In the genomic region with DNA sequence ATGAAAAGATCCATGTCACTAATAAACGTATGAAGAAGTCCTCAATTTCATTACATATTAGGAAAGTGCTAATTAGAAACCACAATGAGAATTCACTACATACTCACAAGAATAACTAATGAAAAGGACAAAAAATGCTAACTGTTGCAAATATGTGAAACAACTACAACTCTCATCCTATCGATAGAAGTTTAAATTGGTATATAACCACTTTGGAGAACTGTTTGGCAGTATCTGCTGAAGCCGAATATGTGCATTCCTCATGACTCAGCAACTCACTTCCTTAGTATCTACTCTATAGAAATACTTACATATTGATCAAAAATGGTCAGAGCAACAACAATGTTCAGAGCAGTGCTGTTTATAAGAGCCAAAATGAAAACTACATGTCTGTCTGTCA, we compare ENCODE assay signal across 23 cellular contexts.
DNase-seq lines count a peak whose midpoint lies in the region; ATAC-seq, FAIRE-seq and TF ChIP-seq lines count a peak whose summit lies in the region.
"Had no signal": no experiment of that assay in that cellular context is flagged by ENCODE, and none has a peak within 500 bp of the region (broad histone marks: within the 10 kb centered on the region; RNA-seq: fewer than 3 reads in every experiment).

No MANE protein-coding gene starts in this region.

- H2BK20ac ChIP-seq in H1 (ENCODE audit: low read length): no peak overlapping the region

- no peak overlapping the region for H3K23ac ChIP-seq in H1 (ENCODE audit: insufficient read length)

- H2BK120ac ChIP-seq in H1 (replicated peaks; ENCODE audit: low read depth, low read length): no peak overlapping the region

- TF ChIP-seq POLR2A in HepG2 (IDR thresholded peaks at IDR 0.05; ENCODE audit: insufficient read depth in 1 of 2, low read depth in 2 of 2, low read length in 2 of 2): no peak
- no peak for TF ChIP-seq POLR2A in right lobe of liver (IDR thresholded peaks at IDR 0.05)
- no peak for TF ChIP-seq POLR2A in H1 (IDR thresholded peaks at IDR 0.05; ENCODE audit: control extremely low read depth in 1 of 2, low read depth in 2 of 2, low read length in 2 of 2)

- H4K20me1 ChIP-seq in HepG2 (ENCODE audit: insufficient read depth, low read length) (no peaks in the 10 kb centered on the region), GM23338 (replicated peaks; ENCODE audit: insufficient read depth) (no peaks in the 10 kb centered on the region), PC-3 (ENCODE audit: low read length) (no peaks in the 10 kb centered on the region), H1 (replicated peaks in 1 of 2; ENCODE audit: control insufficient read depth in 1 of 2, insufficient read depth in 2 of 2, low read length in 2 of 2) (no peaks in the 10 kb centered on the region)
- H4K20me1 ChIP-seq: BLaER1 treated with 17β-estradiol and CSF1 and Interleukin-3, amounts not matched to agents 10 nM and 100 nM had no signal

- H4K91ac ChIP-seq in H1 (replicated peaks; ENCODE audit: insufficient read length, low read length): no peak overlapping the region

- TF ChIP-seq RAD21 in HepG2 (CRISPR knock-in tag; IDR thresholded peaks at IDR 0.05): no peak
- TF ChIP-seq RAD21 in H1 (IDR thresholded peaks at IDR 0.05 in 1 of 2, conservative IDR thresholded peaks at IDR 0.05 in 1 of 2; ENCODE audit: low read depth in 2 of 2, low read length in 2 of 2): no peak

- no peak for ATAC-seq in HepG2
- ATAC-seq in right lobe of liver: no peak
- no peak for ATAC-seq in GM23338
- ATAC-seq in PC-3: no peak; the same call in 1 of the 2 replicates
- ATAC-seq in GM18868 (IDR thresholded peaks at IDR 0.05; ENCODE audit: unreplicated experiment): no peak
- ATAC-seq: CD8-positive, alpha-beta T cell had no signal

- BruUV-seq in HepG2 (replicated peaks; lab: Mats Ljungman, UMichigan) (no TSS peak), PC-3 (replicated peaks; lab: Mats Ljungman, UMichigan) (no TSS peak)

- H3K4me1 ChIP-seq in HepG2 (ENCODE audit: insufficient read depth, low read length): no peaks in the 10 kb centered on the region
- H3K4me1 ChIP-seq in right lobe of liver: no peaks in the 10 kb centered on the region
- H3K4me1 ChIP-seq in GM23338 (ENCODE audit: insufficient read depth): peaks cover 32% of the 10 kb centered on the region
- H3K4me1 ChIP-seq in PC-3 (ENCODE audit: insufficient read depth, low read length): peaks cover 6% of the 10 kb centered on the region; the same call in 1 of the 2 replicates
- H3K4me1 ChIP-seq in H1 (replicated peaks in 1 of 4; ENCODE audit: control insufficient read depth in 3 of 4, insufficient read depth in 4 of 4, low read length in 3 of 4): peaks cover 0 to 12% (median 5%) of the 10 kb centered on the region in 4 experiments; a peak in 3 of 7 replicates
- H3K4me1 ChIP-seq: BLaER1 treated with 17β-estradiol and CSF1 and Interleukin-3, amounts not matched to agents 10 nM and 100 nM; Caco-2 had no signal

- H3K4ac ChIP-seq in H1 (replicated peaks; ENCODE audit: insufficient read length, low read depth, low read length): no peak overlapping the region

- peak overlapping the region; percentile 86 for H3K27ac Mint-ChIP-seq in GM23338
- H3K27ac Mint-ChIP-seq: B cell; CD4-positive, alpha-beta T cell; CD8-positive, alpha-beta T cell had no signal

- H3K4me3 Mint-ChIP-seq in GM23338: no peak overlapping the region
- H3K4me3 Mint-ChIP-seq: B cell; CD4-positive, alpha-beta T cell; CD8-positive, alpha-beta T cell had no signal

- CTCF ChIA-PET in HepG2 (lab: Yijun Ruan, JAX; ENCODE audit: low intra/inter-chr PET ratio, low total read pairs) (no interaction called here), PC-3 (lab: Charles Lee) (no interaction called here), H1 (lab: Charles Lee; ENCODE audit: partially characterized antibody) (no interaction called here)

- no peaks in the 10 kb centered on the region for H3K9me3 ChIP-seq in HepG2 (ENCODE audit: low read length)
- no peaks in the 10 kb centered on the region for H3K9me3 ChIP-seq in right lobe of liver
- no peaks in the 10 kb centered on the region for H3K9me3 ChIP-seq in PC-3 (ENCODE audit: low read length)
- H3K9me3 ChIP-seq in H1 (ENCODE audit: insufficient read depth in 2 of 2, low read depth in 1 of 2, low read length in 1 of 2): no peaks in the 10 kb centered on the region
- H3K9me3 ChIP-seq: BLaER1 treated with 17β-estradiol and CSF1 and Interleukin-3, amounts not matched to agents 10 nM and 100 nM; Caco-2 had no signal

- H2BK12ac ChIP-seq in H1 (ENCODE audit: low read depth, low read length): no peak overlapping the region

- no peak overlapping the region for H3K18ac ChIP-seq in H1 (ENCODE audit: extremely low read depth, low read length)

- FAIRE-seq in HepG2 (lab: Jason Lieb, UNC) (no peak), H1 (lab: Jason Lieb, UNC) (no peak)
- FAIRE-seq: A204.1, G401.6, GM12891, GM19239 had no signal

- peaks cover 2% of the 10 kb centered on the region for H3K27me3 Mint-ChIP-seq in GM23338 (ENCODE audit: insufficient read depth, low read depth, poor library complexity)
- H3K27me3 Mint-ChIP-seq: B cell; CD4-positive, alpha-beta T cell had no signal

- no peak overlapping the region for H4K8ac ChIP-seq in H1 (ENCODE audit: extremely low read depth, insufficient read depth, low read length)

- no peak overlapping the region for H2BK15ac ChIP-seq in H1 (ENCODE audit: low read length)

- no peak overlapping the region for H2BK5ac ChIP-seq in H1 (ENCODE audit: low read depth, low read length)

- H3K9ac ChIP-seq in HepG2 (ENCODE audit: insufficient read depth, low read depth, low read length) (no peak overlapping the region), PC-3 (ENCODE audit: low read length) (no peak overlapping the region), H1 (replicated peaks in 1 of 4; ENCODE audit: extremely low read depth in 1 of 4, low read depth in 3 of 4, low read length in 3 of 4) (no peak overlapping the region)
- H3K9ac ChIP-seq: BLaER1 treated with 17β-estradiol and CSF1 and Interleukin-3, amounts not matched to agents 10 nM and 100 nM had no signal

- no peak overlapping the region for H2AK5ac ChIP-seq in H1 (ENCODE audit: low read depth, low read length)

- no peaks in the 10 kb centered on the region; the same call in 1 of the 2 replicates for H3K23me2 ChIP-seq in H1 (ENCODE audit: low read depth, low read length)

- intact Hi-C loops in HepG2 (cut with micrococcal nuclease; ENCODE audit: unreplicated experiment) (no loop called here), right lobe of liver (cut with DNase I) (no loop called here), PC-3 (cut with micrococcal nuclease) (no loop called here)

- H3K9me2 ChIP-seq in GM23338 (ENCODE audit: insufficient read depth) (no peaks in the 10 kb centered on the region), PC-3 (replicated peaks; ENCODE audit: low read length) (no peaks in the 10 kb centered on the region)

- DNase-seq in HepG2 (ENCODE audit: low spot score): no peak
- DNase-seq in right lobe of liver: no peak
- peak; percentile 4 for DNase-seq in GM23338 (ENCODE audit: low spot score)
- DNase-seq in PC-3: peak; percentile 8
- no peak for DNase-seq in H1 (ENCODE audit: low read depth in 1 of 2, low spot score in 2 of 2)
- no peak for DNase-seq in activated CD4-positive, alpha-beta T cell treated with anti-CD3 and anti-CD28 coated beads, Interleukin-2, amount 50 U/mL, for 48 hours
- no peak for DNase-seq in T-helper 1 cell
- DNase-seq: 8988T; AML-193; Caco-2; Calu3; CD4-positive, alpha-beta T cell; CD8-positive, alpha-beta T cell; DMS79 treated with DMSO at 0.1 percent for 48 hours; GF-D8 had no signal

- TF ChIP-seq EP300 in HepG2 (IDR thresholded peaks at IDR 0.05; ENCODE audit: low read depth in 2 of 2, low read length in 2 of 2) (no peak), HepG2 (CRISPR knock-in tag; IDR thresholded peaks at IDR 0.05; ENCODE audit: borderline replicate concordance) (no peak), H1 (IDR thresholded peaks at IDR 0.05; ENCODE audit: borderline replicate concordance in 1 of 2, low read depth in 2 of 2, low read length in 2 of 2) (no peak)

- H3K4me2 ChIP-seq in HepG2 (ENCODE audit: low read depth, low read length) (no peak overlapping the region), GM23338 (no peak overlapping the region), PC-3 (ENCODE audit: low read length) (no peak overlapping the region), H1 (ENCODE audit: insufficient read depth in 1 of 2, low read depth in 2 of 2, low read length in 2 of 2) (no peak overlapping the region)
- H3K4me2 ChIP-seq: BLaER1 treated with 17β-estradiol and CSF1 and Interleukin-3, amounts not matched to agents 10 nM and 100 nM had no signal

- H3K4me3 ChIP-seq in HepG2 (replicated peaks in 1 of 3; ENCODE audit: insufficient read depth in 1 of 3, low read depth in 2 of 3, low read length in 3 of 3) (no peak overlapping the region), right lobe of liver (no peak overlapping the region), GM23338 (no peak overlapping the region), PC-3 (ENCODE audit: low read length) (no peak overlapping the region), H1 (ENCODE audit: extremely low read depth in 1 of 4, insufficient read depth in 2 of 4, low read depth in 3 of 4, low read length in 4 of 4) (no peak overlapping the region)
- H3K4me3 ChIP-seq: BLaER1 treated with 17β-estradiol and CSF1 and Interleukin-3, amounts not matched to agents 10 nM and 100 nM had no signal

- 0% methylated on average over 3 of the region's 3 CpGs for WGBS in HepG2 (ENCODE audit: low lambda C conversion rate)
- WGBS in right lobe of liver (ENCODE audit: insufficient coverage, low coverage, low lambda C conversion rate, missing lambda C conversion rate): 53% methylated on average over 3 of the region's 3 CpGs
- 74% methylated on average over 3 of the region's 3 CpGs; no CpG with 5 or more reads in 1 of the 2 experiments for WGBS in H1 (ENCODE audit: extremely low coverage in 1 of 2, insufficient coverage in 1 of 2, insufficient read length in 1 of 2, insufficient replicate concordance in 2 of 2, low coverage in 1 of 2, low lambda C conversion rate in 2 of 2, missing lambda C conversion rate in 1 of 2), 2 experiments

- no peak overlapping the region for H2AFZ ChIP-seq in HepG2 (ENCODE audit: low read length)
- H2AFZ ChIP-seq in GM23338: no peak overlapping the region
- no peak overlapping the region for H2AFZ ChIP-seq in PC-3 (ENCODE audit: low read length)
- no peak overlapping the region for H2AFZ ChIP-seq in H1 (ENCODE audit: low read length)

- H3K56ac ChIP-seq in H1 (replicated peaks; ENCODE audit: insufficient read length, low read depth, low read length): no peak overlapping the region

- no peak overlapping the region for H4K5ac ChIP-seq in H1 (ENCODE audit: insufficient read length, low read depth, low read length)

- H3K9me3 Mint-ChIP-seq in GM23338: no peaks in the 10 kb centered on the region
- H3K9me3 Mint-ChIP-seq: CD4-positive, alpha-beta T cell; CD8-positive, alpha-beta T cell had no signal

- H3F3A ChIP-seq in GM23338 (replicated peaks; ENCODE audit: low read depth): no peaks in the 10 kb centered on the region
- H3F3A ChIP-seq in PC-3 (ENCODE audit: low read length, unreplicated experiment): no peaks in the 10 kb centered on the region

- H3K36me3 ChIP-seq in HepG2 (replicated peaks in 1 of 2; ENCODE audit: control insufficient read depth in 1 of 2, insufficient read depth in 2 of 2, low read length in 2 of 2) (no peaks in the 10 kb centered on the region), right lobe of liver (no peaks in the 10 kb centered on the region), GM23338 (ENCODE audit: insufficient read depth) (no peaks in the 10 kb centered on the region), PC-3 (ENCODE audit: low read depth, low read length) (no peaks in the 10 kb centered on the region), H1 (ENCODE audit: control insufficient read depth in 2 of 4, insufficient read depth in 4 of 4, low read length in 3 of 4) (no peaks in the 10 kb centered on the region; a peak in 1 of 8 replicates)
- H3K36me3 ChIP-seq: BLaER1 treated with 17β-estradiol and CSF1 and Interleukin-3, amounts not matched to agents 10 nM and 100 nM had no signal

- H3K36me3 Mint-ChIP-seq in GM23338 (ENCODE audit: low read depth): no peaks in the 10 kb centered on the region
- H3K36me3 Mint-ChIP-seq: CD8-positive, alpha-beta T cell had no signal

- H3K79me2 ChIP-seq in HepG2 (ENCODE audit: insufficient read depth, low read length) (no peaks in the 10 kb centered on the region), GM23338 (replicated peaks; ENCODE audit: insufficient read depth) (no peaks in the 10 kb centered on the region), PC-3 (ENCODE audit: low read length) (no peaks in the 10 kb centered on the region), H1 (ENCODE audit: control insufficient read depth in 1 of 2, insufficient read depth in 2 of 2, low read length in 2 of 2) (no peaks in the 10 kb centered on the region)

- POLR2A ChIA-PET in HepG2 (lab: Yijun Ruan, JAX) (no interaction called here), PC-3 (lab: Charles Lee; ENCODE audit: unreplicated experiment) (no interaction called here), H1 (lab: Charles Lee; ENCODE audit: partially characterized antibody) (no interaction called here)

- in situ Hi-C loops in HepG2 (cut with HindIII; ENCODE audit: extremely low pct_ligation_motif_present, low pct_unique_long_range_greater_than_20kb): no loop called here

- TF ChIP-seq CTCF in HepG2 (CRISPR knock-in tag; IDR thresholded peaks at IDR 0.05) (no peak), right lobe of liver (IDR thresholded peaks at IDR 0.05) (no peak), GM23338 (conservative IDR thresholded peaks at IDR 0.05; ENCODE audit: low read depth in 2 of 2) (no peak), PC-3 (conservative IDR thresholded peaks at IDR 0.05; ENCODE audit: low read depth, low read length) (no peak), H1 (IDR thresholded peaks at IDR 0.05; ENCODE audit: control extremely low read depth in 1 of 3, insufficient read depth in 1 of 3, low read depth in 1 of 3, low read length in 3 of 3) (no peak)

- H3K27ac ChIP-seq in HepG2 (ENCODE audit: extremely low read length, insufficient read depth, low read length) (no peak overlapping the region), right lobe of liver (no peak overlapping the region), GM23338 (ENCODE audit: low read depth) (no peak overlapping the region), PC-3 (ENCODE audit: low read length) (no peak overlapping the region), H1 (ENCODE audit: low read depth, low read length) (no peak overlapping the region)
- H3K27ac ChIP-seq: BLaER1 treated with 17β-estradiol and CSF1 and Interleukin-3, amounts not matched to agents 10 nM and 100 nM; C4-2B had no signal

- H3K27me3 ChIP-seq in HepG2 (ENCODE audit: control insufficient read depth in 1 of 2, insufficient read depth in 2 of 2, low read length in 2 of 2): no peaks in the 10 kb centered on the region
- no peaks in the 10 kb centered on the region for H3K27me3 ChIP-seq in right lobe of liver
- H3K27me3 ChIP-seq in GM23338 (ENCODE audit: insufficient read depth): no peaks in the 10 kb centered on the region
- H3K27me3 ChIP-seq in PC-3 (ENCODE audit: low read length): no peaks in the 10 kb centered on the region
- H3K27me3 ChIP-seq in H1 (replicated peaks in 1 of 4; ENCODE audit: control insufficient read depth in 3 of 4, extremely low read depth in 1 of 4, insufficient read depth in 3 of 4, low read length in 3 of 4): no peaks in the 10 kb centered on the region
- H3K27me3 ChIP-seq: BLaER1 treated with 17β-estradiol and CSF1 and Interleukin-3, amounts not matched to agents 10 nM and 100 nM had no signal

- no peak overlapping the region for H3K14ac ChIP-seq in H1 (ENCODE audit: insufficient read length)

- H3K79me1 ChIP-seq in H1 (ENCODE audit: low read depth, low read length): no peaks in the 10 kb centered on the region

- peaks cover 35% of the 10 kb centered on the region for H3K4me1 Mint-ChIP-seq in GM23338
- H3K4me1 Mint-ChIP-seq: B cell had no signal

Comparison
In these comparisons a context has a peak if more than half of its experiments do, and no peak if none do; other contexts are left out.
1. DNase-seq: peak in GM23338 (single experiment) and PC-3 (single experiment); none in HepG2 (single experiment), right lobe of liver (0 of 3), H1 (0 of 2), activated CD4-positive, alpha-beta T cell treated with anti-CD3 and anti-CD28 coated beads, Interleukin-2, amount 50 U/mL, for 48 hours (0 of 2) and T-helper 1 cell (0 of 5).